Comparison of ENCODE assay signal across 9 cellular contexts in the genomic region with DNA sequence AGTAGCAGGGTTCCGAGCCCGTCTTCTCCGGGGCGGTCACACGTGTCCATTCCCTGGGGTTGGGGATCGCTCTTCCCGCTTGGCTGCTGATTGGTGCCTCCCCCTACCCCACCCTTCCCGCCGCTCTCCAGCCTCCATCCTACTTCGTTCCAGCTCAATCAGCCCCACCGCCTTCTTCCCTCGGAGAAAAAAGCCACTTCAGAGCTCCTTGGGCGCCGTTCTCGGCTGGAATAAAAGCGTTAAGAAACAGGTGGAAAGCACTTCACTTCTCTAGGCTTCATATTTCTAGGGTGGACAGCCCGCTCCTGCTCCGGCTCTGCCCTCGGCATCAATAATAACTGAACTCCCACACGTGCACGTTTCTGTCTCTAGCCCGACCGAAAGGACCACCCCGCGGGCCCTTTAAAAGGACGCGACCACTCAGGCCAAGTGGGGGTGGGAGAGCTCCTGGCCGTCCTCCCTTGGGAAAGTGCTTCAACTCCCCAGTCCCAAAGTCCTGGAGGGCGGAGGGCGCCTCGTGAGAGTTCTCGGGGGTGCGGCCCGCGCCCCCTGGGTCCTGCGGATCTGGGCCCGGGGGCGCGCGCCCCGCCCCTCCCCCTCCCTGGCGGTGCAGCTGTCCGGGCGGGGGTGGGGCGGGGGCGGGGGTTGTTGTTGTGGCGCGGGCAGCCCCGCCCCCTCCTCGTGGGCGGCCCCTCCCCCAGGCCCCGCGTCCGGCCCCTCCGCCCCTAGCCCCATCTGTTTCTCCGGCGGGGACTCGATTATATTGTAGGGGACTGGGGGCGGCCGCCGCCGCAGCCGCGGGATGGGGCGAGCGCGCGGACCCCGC. TPM values are rescaled to one million over a fixed set of nuclear protein-coding genes. Genes with fewer than 3 reads are reported as not detected.
DNase-seq lines count a peak whose midpoint lies in the region; ATAC-seq and TF ChIP-seq lines count a peak whose summit lies in the region.
"Had no signal": no experiment of that assay in that cellular context is flagged by ENCODE, and none has a peak within 500 bp of the region (broad histone marks: within the 10 kb centered on the region; RNA-seq: fewer than 3 reads in every experiment).

A gene (plus strand): TSS at position 734 of the 826 bp plus-strand sequence. CDS start 324 bp downstream, outside the sequence.

- peak within 1 kb of the TSS; percentile 89 for H3K4me3 Mint-ChIP-seq in mesothelial cell of epicardium

- under 1% methylated on average over 56 of the region's 69 CpGs for WGBS in HUES64
- 1 to 2% methylated on average over 32 to 49 of the region's 69 CpGs for WGBS in tibial nerve, 2 donors

- H3K4me3 ChIP-seq in HUES64 (ENCODE audit: low read length): peak within 1 kb of the TSS; percentile 89
- H3K4me3 ChIP-seq in effector memory CD4-positive, alpha-beta T cell (ENCODE audit: insufficient read depth, low read depth, low read length, poor library complexity, severe bottlenecking): peak within 1 kb of the TSS; percentile 48
- H3K4me3 ChIP-seq in tibial nerve: peak within 1 kb of the TSS; percentile 39 to 75 (median 52)

- peaks cover 2% of the 10 kb centered on the region for H3K27me3 Mint-ChIP-seq in mesothelial cell of epicardium (ENCODE audit: low read depth)

- no peaks in the 10 kb centered on the region for H3K9me3 Mint-ChIP-seq in mesothelial cell of epicardium

- DNase-seq in SHP77 treated with DMSO at 0.1 percent for 48 hours (lab: John Stamatoyannopoulos, UW) (peak; percentile 71), mesothelial cell of epicardium (ENCODE audit: low spot score in 2 of 2, unreplicated experiment in 2 of 2) (peak; percentile 46 to 74), tibial nerve (ENCODE audit: low spot score in 2 of 2) (peak in 1 of 2 donors; percentile 12)
- DNase-seq in effector memory CD4-positive, alpha-beta T cell: no peak

- H3K36me3 ChIP-seq in HUES64 (ENCODE audit: insufficient read depth, low read length): no peaks in the 10 kb centered on the region
- no peaks in the 10 kb centered on the region for H3K36me3 ChIP-seq in effector memory CD4-positive, alpha-beta T cell (ENCODE audit: control insufficient read depth, insufficient read depth, low read length)
- no peaks in the 10 kb centered on the region for H3K36me3 ChIP-seq in tibial nerve

- H3K4me1 Mint-ChIP-seq in mesothelial cell of epicardium: peaks cover 35% of the 10 kb centered on the region

- TF ChIP-seq CTCF in C4-2B (conservative IDR thresholded peaks at IDR 0.05) (no peak), mesothelial cell of epicardium (IDR thresholded peaks at IDR 0.05; ENCODE audit: unreplicated experiment) (no peak), tibial nerve (IDR thresholded peaks at IDR 0.05) (no peak)

- H3K36me3 Mint-ChIP-seq in mesothelial cell of epicardium: no peaks in the 10 kb centered on the region

- ATAC-seq in HG02678 (IDR thresholded peaks at IDR 0.05; ENCODE audit: unreplicated experiment) (no peak), GM21717 (IDR thresholded peaks at IDR 0.05; ENCODE audit: unreplicated experiment) (no peak)

- H3K9ac ChIP-seq in HUES64 (ENCODE audit: low read depth, low read length): peak within 1 kb of the TSS; percentile 93

- peak within 1 kb of the TSS; percentile 46 for H3K27ac ChIP-seq in C4-2B
- peak within 1 kb of the TSS; percentile 99 for H3K27ac ChIP-seq in HUES64 (ENCODE audit: low read depth, low read length)
- no peak within 1 kb of the TSS for H3K27ac ChIP-seq in effector memory CD4-positive, alpha-beta T cell (ENCODE audit: insufficient read depth, low read length, poor library complexity, severe bottlenecking)
- H3K27ac ChIP-seq in tibial nerve: peak within 1 kb of the TSS in 3 of 4 donors; percentile 9 to 85 (median 58)

- H3K4me1 ChIP-seq in HUES64 (ENCODE audit: insufficient read depth, low read length) (peaks cover 41% of the 10 kb centered on the region), tibial nerve (peaks cover 0 to 46% (median 5%) of the 10 kb centered on the region in 4 donors)
- H3K4me1 ChIP-seq in effector memory CD4-positive, alpha-beta T cell (ENCODE audit: control insufficient read depth, insufficient read depth, low read length, poor library complexity, severe bottlenecking): peaks cover 13% of the 10 kb centered on the region

- no peak for TF ChIP-seq EP300 in tibial nerve (IDR thresholded peaks at IDR 0.05)

- H3K27ac Mint-ChIP-seq in mesothelial cell of epicardium: peak within 1 kb of the TSS; percentile 94

- no peak for TF ChIP-seq POLR2A in tibial nerve (IDR thresholded peaks at IDR 0.05)

- H3K9me3 ChIP-seq in HUES64 (ENCODE audit: insufficient read depth, low read depth, low read length): no peaks in the 10 kb centered on the region
- no peaks in the 10 kb centered on the region for H3K9me3 ChIP-seq in effector memory CD4-positive, alpha-beta T cell (ENCODE audit: control insufficient read depth, low read length)
- H3K9me3 ChIP-seq in tibial nerve: no peaks in the 10 kb centered on the region

- H3K27me3 ChIP-seq in HUES64 (ENCODE audit: insufficient read depth, low read length) (no peaks in the 10 kb centered on the region), tibial nerve (peaks cover 0 to 74% of the 10 kb centered on the region in 2 donors)
- peaks cover 20% of the 10 kb centered on the region for H3K27me3 ChIP-seq in effector memory CD4-positive, alpha-beta T cell (replicated peaks; ENCODE audit: control insufficient read depth, insufficient read depth, low read length, poor library complexity, severe bottlenecking)

RNA-seq across cellular contexts. Expression of the gene that starts here (rescaled TPM):
- polyA plus RNA-seq in HUES64 (2013, experiment 1 of 2): 38.0 TPM
- 38.7 TPM for polyA plus RNA-seq in HUES64 (2013, experiment 2 of 2)
- 14.1 to 15.1 TPM (median 15.0 TPM) in 3 replicates for total RNA-seq in mesothelial cell of epicardium
- 1 to 10 TPM; 2.4 to 5.1 (median 3.6) TPM for total RNA-seq in tibial nerve
- total RNA-seq: bronchial epithelial cell had no signal

Comparison
In these comparisons a context has a peak if more than half of its experiments do, and no peak if none do; other contexts are left out.
1. DNase-seq: peak in SHP77 treated with DMSO at 0.1 percent for 48 hours (single experiment) and mesothelial cell of epicardium (2 of 2); none in effector memory CD4-positive, alpha-beta T cell (0 of 3).
2. Peak in every context shown above with its lines, with median percentiles within 50 percentile points of each other: H3K4me3 ChIP-seq.